18 cellular contexts compared by ENCODE assay signal in the genomic region with DNA sequence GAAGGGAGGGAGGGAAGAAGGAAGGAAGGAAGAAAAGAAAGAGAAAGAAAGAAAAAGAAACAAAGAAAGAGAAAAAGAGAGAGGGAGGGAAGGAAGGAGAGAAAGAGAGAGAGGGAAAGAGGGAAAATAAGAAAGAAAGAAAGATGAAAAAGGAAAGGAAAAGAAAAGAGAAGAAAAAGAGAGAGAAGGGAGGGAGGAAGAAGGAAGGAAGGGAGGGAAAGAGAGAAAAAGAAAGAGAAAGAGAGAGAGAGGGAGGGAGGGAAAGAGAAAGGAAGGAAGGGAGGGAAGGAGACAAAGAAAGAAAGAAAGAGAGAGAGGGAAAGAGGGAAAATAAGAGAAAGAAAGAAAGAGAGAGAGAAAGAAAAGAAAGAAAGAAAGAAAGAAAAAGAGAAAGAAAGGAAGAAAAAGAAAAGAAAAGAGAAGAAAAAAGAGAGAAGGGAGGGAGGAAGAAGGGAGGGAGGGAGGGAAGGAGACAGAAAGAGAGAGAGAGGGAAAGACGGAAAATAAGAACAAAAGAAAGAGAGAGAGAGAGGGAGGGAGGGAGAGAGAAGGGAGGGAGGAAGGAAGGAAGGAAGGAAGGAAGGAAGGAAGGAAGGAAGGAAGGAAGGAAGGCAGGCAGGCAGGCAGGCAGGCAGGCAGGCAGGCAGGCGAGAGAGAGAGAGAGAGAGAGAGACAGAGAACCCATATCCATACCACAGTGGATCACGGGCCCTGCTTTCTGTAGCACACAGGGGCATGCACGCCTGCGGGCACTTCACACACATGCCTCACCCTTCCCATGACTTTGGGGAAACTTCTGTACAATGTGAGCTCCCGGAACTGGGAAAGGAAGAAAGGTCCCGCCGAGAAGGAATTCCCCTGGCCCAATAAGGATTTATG. TPM values are rescaled to one million over a fixed set of nuclear protein-coding genes. Genes with fewer than 3 reads are reported as not detected.
DNase-seq lines count a peak whose midpoint lies in the region; ATAC-seq and TF ChIP-seq lines count a peak whose summit lies in the region.
"Had no signal": no experiment of that assay in that cellular context is flagged by ENCODE, and none has a peak within 500 bp of the region (broad histone marks: within the 10 kb centered on the region; RNA-seq: fewer than 3 reads in every experiment).

No MANE protein-coding gene starts in this region.

- TF ChIP-seq CTCF in GM23338 (conservative IDR thresholded peaks at IDR 0.05; ENCODE audit: low read depth in 2 of 2) (no peak), ascending aorta (IDR thresholded peaks at IDR 0.05) (no peak), left ventricle myocardium inferior (IDR thresholded peaks at IDR 0.05; ENCODE audit: borderline replicate concordance) (no peak)

- DNase-seq in GM23338 (ENCODE audit: low spot score) (no peak), ascending aorta (ENCODE audit: low spot score in 2 of 2) (no peak), left ventricle myocardium inferior (no peak), sciatic nerve (ENCODE audit: low spot score) (no peak), T-helper 1 cell (no peak), AML-193 (lab: John Stamatoyannopoulos, UW) (no peak), cortex of kidney (lab: John Stamatoyannopoulos, UW) (no peak)
- no peak for DNase-seq in activated CD4-positive, alpha-beta T cell treated with anti-CD3 and anti-CD28 coated beads for 1 hour
- DNase-seq: activated CD4-positive, alpha-beta memory T cell treated with anti-CD3 and anti-CD28 coated beads, Interleukin-2, amount 10 ng/mL, durations not matched to agents 7 days and 5 days; H7; hippocampal formation; naive thymus-derived CD4-positive, alpha-beta T cell; NCI-H1930; NCI-H510A; upper lobe of right lung had no signal

- no peaks in the 10 kb centered on the region for H3K9me2 ChIP-seq in GM23338 (ENCODE audit: insufficient read depth)

- H3K4me3 Mint-ChIP-seq in GM23338 = no peak overlapping the region
- H3K4me3 Mint-ChIP-seq: activated CD4-positive, alpha-beta memory T cell treated with anti-CD3 and anti-CD28 coated beads, Interleukin-2, amount 10 ng/mL, durations not matched to agents 7 days and 5 days; activated T-helper 1 cell treated with anti-CD3 and anti-CD28 coated beads, Interleukin-12 subunit alpha, Interleukin-12 subunit beta, Interleukin-2, Interleukin-4 antibody, amounts not matched to agents 30 ng/mL and 10 ng/mL and 1 ng/mL, durations not matched to agents 14 hours and 24 hours and 36 hours; naive thymus-derived CD4-positive, alpha-beta T cell had no signal

- H3K79me2 ChIP-seq in GM23338 (replicated peaks; ENCODE audit: insufficient read depth) = no peaks in the 10 kb centered on the region

- H2AFZ ChIP-seq in GM23338 = no peak overlapping the region

- no peak overlapping the region for H3K4me3 ChIP-seq in GM23338
- peak overlapping the region in 1 of 2 donors; percentile 10 for H3K4me3 ChIP-seq in ascending aorta
- H3K4me3 ChIP-seq in left ventricle myocardium inferior = peak overlapping the region; percentile 62
- H3K4me3 ChIP-seq: GM12878, upper lobe of right lung had no signal

- H3K36me3 Mint-ChIP-seq in GM23338 (ENCODE audit: low read depth) = no peaks in the 10 kb centered on the region
- H3K36me3 Mint-ChIP-seq: naive thymus-derived CD4-positive, alpha-beta T cell had no signal

- H3K27me3 Mint-ChIP-seq in GM23338 (ENCODE audit: insufficient read depth, low read depth, poor library complexity) = peaks cover 16% of the 10 kb centered on the region

- H3K27ac ChIP-seq in GM23338 (ENCODE audit: low read depth) (no peak overlapping the region), ascending aorta (peak overlapping the region; percentile 90 to 93), left ventricle myocardium inferior (replicated peaks) (peak overlapping the region; percentile 89)
- H3K27ac ChIP-seq: upper lobe of right lung had no signal

- no peak overlapping the region for H3K27ac Mint-ChIP-seq in GM23338
- H3K27ac Mint-ChIP-seq: activated CD4-positive, alpha-beta memory T cell treated with anti-CD3 and anti-CD28 coated beads, Interleukin-2, amount 10 ng/mL, durations not matched to agents 7 days and 5 days; activated T-helper 1 cell treated with anti-CD3 and anti-CD28 coated beads, Interleukin-12 subunit alpha, Interleukin-12 subunit beta, Interleukin-2, Interleukin-4 antibody, amounts not matched to agents 30 ng/mL and 10 ng/mL and 1 ng/mL, durations not matched to agents 14 hours and 24 hours and 36 hours had no signal

- H3K9me3 ChIP-seq in ascending aorta = no peaks in the 10 kb centered on the region
- no peaks in the 10 kb centered on the region for H3K9me3 ChIP-seq in left ventricle myocardium inferior (replicated peaks)
- H3K9me3 ChIP-seq: upper lobe of right lung had no signal

- H4K20me1 ChIP-seq in GM23338 (replicated peaks; ENCODE audit: insufficient read depth) = no peaks in the 10 kb centered on the region

- ATAC-seq in GM23338 (peak; percentile 47), sciatic nerve (peak; percentile 73)
- ATAC-seq: GM12878; left lobe of liver; naive thymus-derived CD4-positive, alpha-beta T cell; upper lobe of right lung had no signal

- H3K27me3 ChIP-seq in GM23338 (ENCODE audit: insufficient read depth) (no peaks in the 10 kb centered on the region), ascending aorta (no peaks in the 10 kb centered on the region), left ventricle myocardium inferior (ENCODE audit: low read depth) (no peaks in the 10 kb centered on the region)
- H3K27me3 ChIP-seq: upper lobe of right lung had no signal

- H3K4me1 ChIP-seq in GM23338 (ENCODE audit: insufficient read depth) (no peaks in the 10 kb centered on the region; the same call in 1 of the 2 replicates), ascending aorta (peaks cover 13 to 58% of the 10 kb centered on the region in 2 donors), left ventricle myocardium inferior (peaks cover 95% of the 10 kb centered on the region)
- H3K4me1 ChIP-seq: upper lobe of right lung had no signal

- peaks cover 10% of the 10 kb centered on the region for H3K4me1 Mint-ChIP-seq in GM23338
- H3K4me1 Mint-ChIP-seq: activated CD4-positive, alpha-beta memory T cell treated with anti-CD3 and anti-CD28 coated beads, Interleukin-2, amount 10 ng/mL, durations not matched to agents 7 days and 5 days; naive thymus-derived CD4-positive, alpha-beta T cell had no signal

- H3K36me3 ChIP-seq in GM23338 (ENCODE audit: insufficient read depth) (no peaks in the 10 kb centered on the region), ascending aorta (no peaks in the 10 kb centered on the region), left ventricle myocardium inferior (no peaks in the 10 kb centered on the region)
- H3K36me3 ChIP-seq: upper lobe of right lung had no signal

- H3K9me3 Mint-ChIP-seq in GM23338 = no peaks in the 10 kb centered on the region
- H3K9me3 Mint-ChIP-seq: activated CD4-positive, alpha-beta memory T cell treated with anti-CD3 and anti-CD28 coated beads, Interleukin-2, amount 10 ng/mL, durations not matched to agents 7 days and 5 days; activated T-helper 1 cell treated with anti-CD3 and anti-CD28 coated beads, Interleukin-12 subunit alpha, Interleukin-12 subunit beta, Interleukin-2, Interleukin-4 antibody, amounts not matched to agents 30 ng/mL and 10 ng/mL and 1 ng/mL, durations not matched to agents 14 hours and 24 hours and 36 hours had no signal

- intact Hi-C loops in ascending aorta (cut with DNase I) (no loop called here), left ventricle myocardium inferior (cut with micrococcal nuclease) (no loop called here), sciatic nerve (cut with DNase I) (no loop called here)

- no peaks in the 10 kb centered on the region for H3F3A ChIP-seq in GM23338 (replicated peaks; ENCODE audit: low read depth)

- no peak overlapping the region for H3K4me2 ChIP-seq in GM23338

TF ChIP-seq in GM23338, 12 proteins besides CTCF, POLR2A, EP300 and RAD21:
- TF ChIP-seq EZH2phosphoT487 (IDR thresholded peaks at IDR 0.05; ENCODE audit: unreplicated experiment) (no peak), EZH2 (IDR thresholded peaks at IDR 0.05; ENCODE audit: low read depth, unreplicated experiment) (no peak)

RNA-seq across cellular contexts. Expression of a gene that starts 52.5 kb away (rescaled TPM):
- 10.2 and 10.3 TPM in 2 replicates for total RNA-seq in GM23338 (2014; rRNA removed; shearing (Covaris generic))
- polyA plus RNA-seq in GM23338 (2016; fragmentation: Nextera tagmentation; extraction: Ambion mirVana) = 2.4 and 3.5 TPM in 2 replicates
- 32.2 TPM for total RNA-seq in ascending aorta
- 249 TPM for total RNA-seq in left ventricle myocardium inferior
- total RNA-seq in sciatic nerve = 16.8 TPM
- total RNA-seq: activated CD4-positive, alpha-beta memory T cell treated with anti-CD3 and anti-CD28 coated beads, Interleukin-2, amount 10 ng/mL, durations not matched to agents 7 days and 5 days; activated T-helper 1 cell treated with anti-CD3 and anti-CD28 coated beads, Interleukin-12 subunit alpha, Interleukin-12 subunit beta, Interleukin-2, Interleukin-4 antibody, amounts not matched to agents 30 ng/mL and 10 ng/mL and 1 ng/mL, durations not matched to agents 14 hours and 24 hours and 36 hours; GM12878; naive thymus-derived CD4-positive, alpha-beta T cell had no signal
